8 cellular contexts compared by ENCODE assay signal in genomic region chr11:66720223-66720898, GRCh38. TPM values are rescaled to one million over a fixed set of nuclear protein-coding genes. Genes with fewer than 3 reads are reported as not detected.
A peak's percentile ranks its signal among the peaks of the same experiment; 100 is the strongest.
DNase-seq lines count a peak whose midpoint lies in the region; TF ChIP-seq lines count a peak whose summit lies in the region.

No MANE protein-coding gene starts in this region.

- H3K4me3 Mint-ChIP-seq in activated T-cell treated with anti-CD3 and anti-CD28 coated beads, Interleukin-2, amount 50 U/mL, for 24 hours, result no peak overlapping the region

- no peak overlapping the region for H3K4me3 ChIP-seq in hepatocyte

- peaks cover 23% of the 10 kb centered on the region for H3K4me1 ChIP-seq in hepatocyte (ENCODE audit: insufficient read depth)

- H3K4me2 ChIP-seq in hepatocyte, result no peak overlapping the region

- no peaks in the 10 kb centered on the region for H3K27me3 ChIP-seq in hepatocyte

- intact Hi-C loops in cardiac septum (cut with DNase I), result no loop called here

- peaks cover 60% of the 10 kb centered on the region for H3K27me3 Mint-ChIP-seq in activated T-cell treated with anti-CD3 and anti-CD28 coated beads, Interleukin-2, amount 50 U/mL, for 24 hours

- peak; percentile 97 for DNase-seq in Daoy (ENCODE audit: low read depth)
- DNase-seq in NCI-H146 treated with DMSO at 0.1 percent for 48 hours (lab: John Stamatoyannopoulos, UW; ENCODE audit: unreplicated experiment), result peak; percentile 98
- peak; percentile 41 for DNase-seq in activated T-cell treated with anti-CD3 and anti-CD28 coated beads, Interleukin-2, amount 50 U/mL, for 24 hours
- DNase-seq in hepatocyte (ENCODE audit: low spot score), result peak; percentile 74
- peak; percentile 70 for DNase-seq in stimulated activated CD4-positive, alpha-beta T cell treated with anti-CD3 and anti-CD28 coated beads, Interleukin-1b, Interleukin-23, amount 100 ng/mL, for 48 hours
- no peak for DNase-seq in globus pallidus (ENCODE audit: low spot score)
- DNase-seq in cardiac septum (ENCODE audit: low spot score), result no peak
- no peak for DNase-seq in medulla oblongata (ENCODE audit: extremely low spot score)

- peak overlapping the region; percentile 71 for H3K27ac ChIP-seq in hepatocyte

- no peaks in the 10 kb centered on the region for H3K9me3 Mint-ChIP-seq in activated T-cell treated with anti-CD3 and anti-CD28 coated beads, Interleukin-2, amount 50 U/mL, for 24 hours

- TF ChIP-seq CTCF in hepatocyte (IDR thresholded peaks at IDR 0.05; ENCODE audit: poor library complexity), result no peak

- no peaks in the 10 kb centered on the region for H3K9me3 ChIP-seq in hepatocyte (ENCODE audit: low read depth)

- H3K79me2 ChIP-seq in hepatocyte, result peaks cover 13% of the 10 kb centered on the region

- H3K4me1 Mint-ChIP-seq in activated T-cell treated with anti-CD3 and anti-CD28 coated beads, Interleukin-2, amount 50 U/mL, for 24 hours (ENCODE audit: low read depth), result peaks cover 7% of the 10 kb centered on the region

- no peak overlapping the region for H2AFZ ChIP-seq in hepatocyte

- H3K9me2 ChIP-seq in hepatocyte (replicated peaks; ENCODE audit: insufficient read depth), result no peaks in the 10 kb centered on the region

- no peaks in the 10 kb centered on the region for H4K20me1 ChIP-seq in hepatocyte (ENCODE audit: insufficient read depth, poor library complexity, severe bottlenecking)

- 60% methylated on average over 15 of the region's 15 CpGs for WGBS in hepatocyte (ENCODE audit: low lambda C conversion rate, missing lambda C conversion rate)

- H3K27ac Mint-ChIP-seq in activated T-cell treated with anti-CD3 and anti-CD28 coated beads, Interleukin-2, amount 50 U/mL, for 24 hours, result no peak overlapping the region

- no peaks in the 10 kb centered on the region for H3K36me3 Mint-ChIP-seq in activated T-cell treated with anti-CD3 and anti-CD28 coated beads, Interleukin-2, amount 50 U/mL, for 24 hours (ENCODE audit: low read depth)

- no peaks in the 10 kb centered on the region for H3K36me3 ChIP-seq in hepatocyte (replicated peaks; ENCODE audit: insufficient read depth, low read depth)

RNA-seq across cellular contexts. Expression of gene SPTBN2, which starts 8.7 kb away (rescaled TPM):
- 28.5 and 37.1 TPM in 2 replicates for total RNA-seq in Daoy (2014; rRNA removed; shearing (Covaris generic))
- 115 and 152 TPM in 2 replicates for total RNA-seq in hepatocyte
- 177 and 183 TPM in 2 replicates for polyA plus RNA-seq in hepatocyte
- total RNA-seq in cardiac septum, result 1.7 TPM

RNA-seq across cellular contexts. Expression of gene RBM4B, which starts 42.7 kb away (rescaled TPM):
- total RNA-seq in Daoy (2014; rRNA removed; shearing (Covaris generic)), result 12.7 and 12.9 TPM in 2 replicates
- total RNA-seq in hepatocyte, result 25.7 and 26.7 TPM in 2 replicates
- polyA plus RNA-seq in hepatocyte, result 32.4 and 33.4 TPM in 2 replicates
- total RNA-seq in cardiac septum, result 11.1 TPM

Comparison
In these comparisons a context has a peak if more than half of its experiments do, and no peak if none do; other contexts are left out.
1. DNase-seq: peak in Daoy (single experiment), NCI-H146 treated with DMSO at 0.1 percent for 48 hours (single experiment), activated T-cell treated with anti-CD3 and anti-CD28 coated beads, Interleukin-2, amount 50 U/mL, for 24 hours (single experiment), hepatocyte (single experiment) and stimulated activated CD4-positive, alpha-beta T cell treated with anti-CD3 and anti-CD28 coated beads, Interleukin-1b, Interleukin-23, amount 100 ng/mL, for 48 hours (single experiment); none in globus pallidus (single experiment), cardiac septum (single experiment) and medulla oblongata (single experiment).
2. RNA of gene SPTBN2, which starts 8.7 kb away (total RNA-seq): 115 to 152 TPM in hepatocyte and 28.5 to 37.1 TPM in Daoy; 1.7 TPM in cardiac septum (single experiment); every median in the first group is over 10 times any median in the second.